1 cellular context compared by ENCODE assay signal in genomic region chr1:31811605-31812004, GRCh38.
TF ChIP-seq lines count a peak whose summit lies in the region.

No MANE protein-coding gene starts in this region.

TF ChIP-seq in HepG2, 621 proteins besides CTCF, POLR2A, EP300 and RAD21 (continued from another document):
- TF ChIP-seq RFX3 (CRISPR knock-in tag; IDR thresholded peaks at IDR 0.05) (peak; percentile 53; the same call in 1 of the 2 replicates), RFX1 (IDR thresholded peaks at IDR 0.05) (peak; percentile 64), ZNF570 (CRISPR knock-in tag; IDR thresholded peaks at IDR 0.05; ENCODE audit: borderline replicate concordance) (no peak)
